ENCODE assay signal across 1 cellular context in the genomic region with DNA sequence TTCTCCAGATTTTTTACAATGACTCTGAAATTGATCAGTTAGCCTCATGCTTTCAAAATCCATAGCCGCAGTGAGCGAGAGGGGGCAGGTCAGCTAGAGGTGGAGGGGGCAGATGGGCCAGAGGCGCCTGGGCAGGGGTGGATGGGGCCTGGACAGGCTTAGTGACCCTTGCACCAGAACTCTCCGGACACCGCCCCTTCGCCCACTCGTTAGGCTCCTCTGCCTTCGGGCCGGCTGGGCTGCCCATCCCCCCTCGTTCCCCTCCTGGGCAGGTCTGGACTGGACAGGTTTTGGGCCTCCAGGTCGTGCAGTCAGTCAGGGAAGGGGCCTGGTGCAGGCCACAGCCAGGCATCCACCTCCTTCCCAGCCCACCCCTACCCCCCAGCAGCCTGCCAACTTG. TPM values are rescaled to one million over a fixed set of nuclear protein-coding genes. Genes with fewer than 3 reads are reported as not detected.
"Had no signal": no experiment of that assay in that cellular context is flagged by ENCODE, and none has a peak within 500 bp of the region (broad histone marks: within the 10 kb centered on the region; RNA-seq: fewer than 3 reads in every experiment).

No MANE protein-coding gene starts in this region.

RNA-seq across cellular contexts. Expression of gene RIMBP3, which starts 18.0 kb away (rescaled TPM):
- polyA plus RNA-seq: keratinocyte had no signal
